ENCODE assay signal across 10 cellular contexts in genomic region chr5:81354093-81354492, GRCh38. TPM values are rescaled to one million over a fixed set of nuclear protein-coding genes. Genes with fewer than 3 reads are reported as not detected.
"Had no signal": no experiment of that assay in that cellular context is flagged by ENCODE, and none has a peak within 500 bp of the region (broad histone marks: within the 10 kb centered on the region; RNA-seq: fewer than 3 reads in every experiment).

No MANE protein-coding gene starts in this region.

- ATAC-seq: HCT116, K562 had no signal

- H2AFZ ChIP-seq: GM23248 had no signal

- H3K4me1 ChIP-seq: HAP-1 had no signal

- H3K36me3 ChIP-seq: HAP-1 had no signal

- H3K9me3 ChIP-seq: HAP-1 had no signal

- DNase-seq: GM23248, GOT3, H7, IMR-90 had no signal

- H3K4me3 ChIP-seq: GM23248, HAP-1, K562 had no signal

- H3K9ac ChIP-seq: GM23248 had no signal

- FAIRE-seq: K562 had no signal

- H3K27ac ChIP-seq: GM23248, HL-60 had no signal

RNA-seq across cellular contexts. Expression of gene ACOT12, which starts 39.8 kb away (rescaled TPM):
- total RNA-seq: GM23248, H4, H7, HT1080, IMR-90, K562 had no signal
- polyA plus RNA-seq: GM23248, IMR-90 had no signal
